8 cellular contexts compared by ENCODE assay signal in the genomic region with DNA sequence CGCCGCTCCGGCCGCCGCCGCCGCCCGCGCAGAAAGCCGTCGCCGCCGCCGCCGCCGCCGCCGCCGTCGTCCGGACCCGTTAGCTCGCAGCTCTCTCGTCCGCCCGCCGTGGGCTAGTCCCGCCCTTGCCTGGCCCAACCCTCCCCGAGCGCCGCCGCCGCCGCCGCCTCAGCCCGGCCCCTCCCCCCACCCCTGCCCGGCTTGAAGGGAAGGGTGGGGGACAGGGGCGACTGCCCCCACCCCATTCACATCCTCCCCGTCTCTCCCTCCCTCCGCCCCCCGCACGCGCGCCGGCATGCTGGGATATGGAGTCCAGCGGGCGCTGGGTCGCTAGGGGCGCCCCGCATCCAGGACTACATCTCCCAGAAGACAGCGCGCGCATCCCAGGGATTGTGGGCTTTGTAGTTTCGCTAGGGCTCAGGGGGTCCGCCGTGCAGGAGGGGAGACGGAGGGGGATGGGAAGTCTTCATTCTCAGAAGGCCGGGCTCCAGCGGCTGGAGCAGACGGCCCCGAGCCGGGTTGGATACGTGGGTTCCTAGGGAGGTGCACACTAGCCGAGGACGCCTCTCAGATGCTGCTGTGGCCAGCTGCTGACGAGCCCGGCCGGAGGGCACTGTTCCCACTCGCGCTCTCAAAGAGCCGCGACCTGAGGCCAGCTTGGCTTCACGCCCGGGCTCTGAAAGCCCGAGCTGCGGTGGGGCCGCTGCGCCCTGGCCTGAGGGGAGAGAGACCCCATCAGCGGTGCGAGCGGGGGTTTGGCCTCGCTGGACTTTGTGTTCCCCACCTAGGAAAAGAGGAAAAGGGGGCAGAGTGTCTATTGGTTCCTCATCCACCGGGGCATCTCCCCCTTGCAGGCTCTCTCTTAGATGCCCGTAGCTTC. TPM values are rescaled to one million over a fixed set of nuclear protein-coding genes. Genes with fewer than 3 reads are reported as not detected.
A peak's percentile ranks its signal among the peaks of the same experiment; 100 is the strongest.
DNase-seq lines count a peak whose midpoint lies in the region; ATAC-seq and TF ChIP-seq lines count a peak whose summit lies in the region.

Gene ST3GAL2, minus strand, starts transcription at position 118 of the 880 bp plus-strand sequence. CDS start 40,570 bp downstream, outside the sequence.

- peak within 1 kb of the TSS; percentile 92 for H4K91ac ChIP-seq in IMR-90 (ENCODE audit: insufficient read depth, low read depth, low read length)

- H3K4me3 ChIP-seq in IMR-90 (ENCODE audit: insufficient read depth, low read depth, low read length) (peak within 1 kb of the TSS; percentile 55), Panc1 (ENCODE audit: low read depth in 2 of 2, low read length in 2 of 2) (peak within 1 kb of the TSS; percentile 86 to 90)

- H2BK5ac ChIP-seq in IMR-90 (ENCODE audit: low read depth, low read length, poor library complexity, severe bottlenecking) = peak within 1 kb of the TSS; percentile 68

- ATAC-seq in GM21515 (IDR thresholded peaks at IDR 0.05; ENCODE audit: unreplicated experiment) (peak; percentile 76), IMR-90 (ENCODE audit: low read depth) (peak; percentile 92), Panc1 (peak; percentile 94), esophagus mucosa (peak; percentile 94)
- ATAC-seq in activated T-cell treated with anti-CD3 and anti-CD28 coated beads, Interleukin-2, amount 50 U/mL, for 4 hours = peak; percentile 96

- peak within 1 kb of the TSS; percentile 97 for H2AFZ ChIP-seq in IMR-90 (replicated peaks; ENCODE audit: low read length, poor library complexity)

- peak within 1 kb of the TSS; percentile 98 for H3K23ac ChIP-seq in IMR-90 (ENCODE audit: low read depth, low read length)

- H3K4me1 ChIP-seq in IMR-90 (ENCODE audit: control insufficient read depth, insufficient read depth, low read length) (peaks cover 11% of the 10 kb centered on the region), Panc1 (ENCODE audit: control insufficient read depth, insufficient read depth, low read length) (peaks cover 25% of the 10 kb centered on the region)

- dilution Hi-C loops in IMR-90 (cut with HindIII; ENCODE audit: low sequenced_read_pairs, unreplicated experiment) = no loop called here

- peak within 1 kb of the TSS; percentile 92 for H2AK5ac ChIP-seq in IMR-90 (ENCODE audit: low read depth, low read length)

- H2BK15ac ChIP-seq in IMR-90 (ENCODE audit: low read depth, low read length) = peak within 1 kb of the TSS; percentile 16; the same call in 1 of the 3 replicates

- peaks cover 11 to 42% of the 10 kb centered on the region in 2 experiments for H3K79me1 ChIP-seq in IMR-90 (ENCODE audit: low read depth in 1 of 2, low read length in 2 of 2)

- CTCF ChIA-PET in IMR-90 (lab: Yijun Ruan, JAX) (no interaction called here), Panc1 (lab: Charles Lee) (no interaction called here)

- H3K4ac ChIP-seq in IMR-90 (ENCODE audit: low read depth, low read length) = peak within 1 kb of the TSS; percentile 88

- intact Hi-C loops in IMR-90 (cut with micrococcal nuclease) (loop anchor here (2.0 kb wide), 1 partner anchor 58 kb away; no protein-coding TSS in a partner anchor), Panc1 (cut with micrococcal nuclease; ENCODE audit: unreplicated experiment) (no loop called here)

- H3K14ac ChIP-seq in IMR-90 (replicated peaks; ENCODE audit: low read depth, low read length) = peak within 1 kb of the TSS; percentile 94

- POLR2A ChIA-PET in IMR-90 (lab: Charles Lee; ENCODE audit: unreplicated experiment) (interaction anchor here (0.8 kb wide), 1 partner anchor 58 kb away, joined by 4 read pairs; no protein-coding TSS in a partner anchor), Panc1 (lab: Charles Lee) (interaction anchor here (1.1 kb wide), 1 partner anchor 58 kb away, joined by 3 read pairs; no protein-coding TSS in a partner anchor)

- H4K20me1 ChIP-seq in IMR-90 (ENCODE audit: insufficient read depth, low read length) = peaks cover 34% of the 10 kb centered on the region

- H3K4me2 ChIP-seq in IMR-90 (ENCODE audit: low read depth, low read length) = peak within 1 kb of the TSS; percentile 79

- H3K27ac ChIP-seq in IMR-90 (ENCODE audit: insufficient read depth, low read length) (peak within 1 kb of the TSS; percentile 73), Panc1 (ENCODE audit: low read length) (peak within 1 kb of the TSS; percentile 95)

- TF ChIP-seq POLR2A in IMR-90 (IDR thresholded peaks at IDR 0.05; ENCODE audit: low read depth, low read length) = no peak

- peak within 1 kb of the TSS; percentile 61 for H3K18ac ChIP-seq in IMR-90 (ENCODE audit: low read depth, low read length)

- H4K5ac ChIP-seq in IMR-90 (ENCODE audit: low read depth, low read length) = peak within 1 kb of the TSS; percentile 89

- BruUV-seq in IMR-90 (replicated peaks; lab: Mats Ljungman, UMichigan) (no TSS peak), Panc1 (replicated peaks; lab: Mats Ljungman, UMichigan) (no TSS peak)

- WGBS in IMR-90 (ENCODE audit: extremely low coverage in 2 of 2, insufficient read length in 1 of 2), 2 experiments = no CpG with 5 or more reads among the region's 84 CpGs

- H3K36me3 ChIP-seq in IMR-90 (ENCODE audit: control insufficient read depth, insufficient read depth, low read length) (peaks cover 4% of the 10 kb centered on the region; the same call in 1 of the 2 replicates), Panc1 (ENCODE audit: control insufficient read depth, insufficient read depth, low read length) (no peaks in the 10 kb centered on the region; the same call in none of the 2 replicates)

- DNase-seq in DMS 273 (lab: John Stamatoyannopoulos, UW; ENCODE audit: unreplicated experiment) (peak; percentile 98), IMR-90 (peak; percentile 89), Panc1 (ENCODE audit: low read depth, low spot score) (peak; percentile 42), myocyte (ENCODE audit: low read depth) (peak; percentile 96)
- DNase-seq in activated T-cell treated with anti-CD3 and anti-CD28 coated beads, Interleukin-2, amount 50 U/mL, for 4 hours = peak; percentile 93
- peak; percentile 90 to 93 for DNase-seq in stimulated activated CD8-positive, alpha-beta memory T cell treated with anti-CD3 and anti-CD28 coated beads, Interleukin-7, amount 100 ng/mL, for 4 hours (ENCODE audit: low read depth in 2 of 2)

- peak within 1 kb of the TSS; percentile 47 for H3K9ac ChIP-seq in IMR-90 (ENCODE audit: low read depth, low read length)

- H3K36me3 Mint-ChIP-seq in activated T-cell treated with anti-CD3 and anti-CD28 coated beads, Interleukin-2, amount 50 U/mL, for 4 hours (ENCODE audit: insufficient read depth) = no peaks in the 10 kb centered on the region

- H2BK20ac ChIP-seq in IMR-90 (ENCODE audit: low read depth, low read length) = peak within 1 kb of the TSS; percentile 5

- H3K9me3 ChIP-seq in IMR-90 (ENCODE audit: control insufficient read depth, insufficient read depth, low read length) = no peaks in the 10 kb centered on the region
- no peaks in the 10 kb centered on the region for H3K9me3 ChIP-seq in Panc1 (ENCODE audit: control insufficient read depth, insufficient read depth, low read depth, low read length)

- peak within 1 kb of the TSS; percentile 96 for H2AK9ac ChIP-seq in IMR-90 (replicated peaks; ENCODE audit: low read depth, low read length, poor library complexity)

- TF ChIP-seq CTCF in IMR-90 (conservative IDR thresholded peaks at IDR 0.05; ENCODE audit: low read depth, low read length) = no peak
- TF ChIP-seq CTCF in Panc1 (IDR thresholded peaks at IDR 0.05) = no peak

- H3K9me1 ChIP-seq in IMR-90 (ENCODE audit: insufficient read depth, low read length) = peaks cover 18% of the 10 kb centered on the region

- H3K27me3 Mint-ChIP-seq in activated T-cell treated with anti-CD3 and anti-CD28 coated beads, Interleukin-2, amount 50 U/mL, for 4 hours (ENCODE audit: low read depth) = no peaks in the 10 kb centered on the region

- peak within 1 kb of the TSS; percentile 73 for H3K56ac ChIP-seq in IMR-90 (ENCODE audit: extremely low read depth, insufficient read depth, low read length)

- H3K9me3 Mint-ChIP-seq in activated T-cell treated with anti-CD3 and anti-CD28 coated beads, Interleukin-2, amount 50 U/mL, for 4 hours = no peaks in the 10 kb centered on the region

- H2BK120ac ChIP-seq in IMR-90 (ENCODE audit: low read depth, low read length) = peak within 1 kb of the TSS; percentile 82

- peaks cover 27% of the 10 kb centered on the region for H3K4me1 Mint-ChIP-seq in activated T-cell treated with anti-CD3 and anti-CD28 coated beads, Interleukin-2, amount 50 U/mL, for 4 hours (ENCODE audit: low read depth)

- H3K4me3 Mint-ChIP-seq in activated T-cell treated with anti-CD3 and anti-CD28 coated beads, Interleukin-2, amount 50 U/mL, for 4 hours = peak within 1 kb of the TSS; percentile 97

- H3K27me3 ChIP-seq in IMR-90 (ENCODE audit: control insufficient read depth, insufficient read depth, low read length) (no peaks in the 10 kb centered on the region), Panc1 (ENCODE audit: control insufficient read depth, insufficient read depth, low read length) (no peaks in the 10 kb centered on the region)

- no peak for TF ChIP-seq RAD21 in IMR-90 (IDR thresholded peaks at IDR 0.05; ENCODE audit: low read length)

- in situ Hi-C loops in IMR-90 (cut with MboI; ENCODE audit: low sequenced_read_pairs) (no loop called here), Panc1 (cut with HindIII; ENCODE audit: low pct_unique_long_range_greater_than_20kb, low sequenced_read_pairs) (no loop called here)

- peak within 1 kb of the TSS; percentile 79 to 97 for H4K8ac ChIP-seq in IMR-90 (ENCODE audit: low read depth in 2 of 2, low read length in 2 of 2)

TF ChIP-seq in IMR-90, 13 proteins besides CTCF, POLR2A, EP300 and RAD21 (continues in another document):
- TF ChIP-seq RFX5 (IDR thresholded peaks at IDR 0.05; ENCODE audit: low read depth, low read length) = no peak
- TF ChIP-seq, protein P1, sequence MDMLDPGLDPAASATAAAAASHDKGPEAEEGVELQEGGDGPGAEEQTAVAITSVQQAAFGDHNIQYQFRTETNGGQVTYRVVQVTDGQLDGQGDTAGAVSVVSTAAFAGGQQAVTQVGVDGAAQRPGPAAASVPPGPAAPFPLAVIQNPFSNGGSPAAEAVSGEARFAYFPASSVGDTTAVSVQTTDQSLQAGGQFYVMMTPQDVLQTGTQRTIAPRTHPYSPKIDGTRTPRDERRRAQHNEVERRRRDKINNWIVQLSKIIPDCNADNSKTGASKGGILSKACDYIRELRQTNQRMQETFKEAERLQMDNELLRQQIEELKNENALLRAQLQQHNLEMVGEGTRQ (IDR thresholded peaks at IDR 0.05; ENCODE audit: low read depth, low read length) = peak; percentile 51

RNA-seq across cellular contexts. Expression of gene ST3GAL2, which starts in this region (rescaled TPM):
- total RNA-seq in IMR-90 (2012; rRNA removed) = 16.4 and 17.4 TPM in 2 replicates
- polyA plus RNA-seq in IMR-90 (2012; rRNA removed) = 17.7 and 18.3 TPM in 2 replicates
- polyA plus RNA-seq in IMR-90 (2012; cell fraction: cytosol; rRNA removed) = 13.0 and 21.7 TPM in 2 replicates
- polyA plus RNA-seq in IMR-90 (2012; cell fraction: nucleus; rRNA removed; ENCODE audit: low replicate concordance) = 13.5 and 18.2 TPM in 2 replicates
- total RNA-seq in Panc1 (2021; ENCODE audit: unreplicated experiment) = 84.2 TPM
- polyA plus RNA-seq in Panc1 (2012; ENCODE audit: insufficient read length) = 64.2 TPM
- 10 to 100 TPM; 15.0 to 18.1 (median 15.6) TPM for total RNA-seq in activated T-cell treated with anti-CD3 and anti-CD28 coated beads, Interleukin-2, amount 50 U/mL, for 4 hours
- 1.7 TPM for total RNA-seq in esophagus mucosa
- total RNA-seq in myocyte = 14.4 and 16.5 TPM in 2 replicates
- 22.7 TPM for polyA plus RNA-seq in myocyte (2012)

Comparison
In these comparisons a context has a peak if more than half of its experiments do, and no peak if none do; other contexts are left out.
1. Peak in every context shown above with its lines: DNase-seq, ATAC-seq, H3K4me3 ChIP-seq and H3K27ac ChIP-seq.
2. DNase-seq: peak in every context shown above with its lines; median percentile 98 in DMS 273; 96 in myocyte; 93 in activated T-cell treated with anti-CD3 and anti-CD28 coated beads, Interleukin-2, amount 50 U/mL, for 4 hours; 92 in stimulated activated CD8-positive, alpha-beta memory T cell treated with anti-CD3 and anti-CD28 coated beads, Interleukin-7, amount 100 ng/mL, for 4 hours; 89 in IMR-90; 42 in Panc1.